ENCODE assay signal across 1 cellular context in genomic region chr11:40679276-40679675, GRCh38.
TF ChIP-seq lines count a peak whose summit lies in the region.

No MANE protein-coding gene starts in this region.

TF ChIP-seq in WTC11, 78 proteins besides CTCF, POLR2A, EP300 and RAD21 (continued from another document):
- no peak for TF ChIP-seq GRHL2 (CRISPR knock-in tag; IDR thresholded peaks at IDR 0.05; ENCODE audit: insufficient replicate concordance, severe bottlenecking)
- no peak for TF ChIP-seq FOXP4 (CRISPR knock-in tag; IDR thresholded peaks at IDR 0.05)
TF ChIP-seq in WTC11: peak in this region for 0.
